Comparison of ENCODE assay signal across 35 cellular contexts in genomic region chr11:42296910-42297309, GRCh38.
"Had no signal": no experiment of that assay in that cellular context is flagged by ENCODE, and none has a peak within 500 bp of the region (broad histone marks: within the 10 kb centered on the region; RNA-seq: fewer than 3 reads in every experiment).

No MANE protein-coding gene starts in this region.

- H3K27me3 ChIP-seq: MG63 had no signal

- H3K36me3 ChIP-seq: MG63 had no signal

- DNase-seq: Karpas-422, Kasumi-1, MG63, MM.1S, MV-4-11, NCI-H1048, NCI-H1092, NCI-H1092 treated with DMSO at 0.1 percent for 48 hours, NCI-H1105, NCI-H1105 treated with DMSO at 0.1 percent for 48 hours, NCI-H1417, NCI-H1417 treated with DMSO at 0.1 percent for 48 hours, NCI-H1436, NCI-H1436 treated with DMSO at 0.1 percent for 48 hours, NCI-H146, NCI-H1694, NCI-H1694 treated with DMSO at 0.1 percent for 48 hours, NCI-H187, NCI-H187 treated with DMSO at 0.1 percent for 48 hours, NCI-H1930, NCI-H2029, NCI-H2029 treated with DMSO at 0.1 percent for 48 hours, NCI-H2081, NCI-H2081 treated with DMSO at 0.1 percent for 48 hours, NCI-H2107, NCI-H2171, NCI-H2171 treated with DMSO at 0.1 percent for 48 hours, NCI-H2227 treated with DMSO at 0.1 percent for 48 hours, NCI-H226, NCI-H345, NCI-H446, NCI-H446 treated with DMSO at 0.1 percent for 48 hours, NCI-H510A, NCI-H510A treated with DMSO at 0.1 percent for 48 hours, NCI-H524 had no signal

- H3K4me3 ChIP-seq: MG63 had no signal
